In the genomic region with DNA sequence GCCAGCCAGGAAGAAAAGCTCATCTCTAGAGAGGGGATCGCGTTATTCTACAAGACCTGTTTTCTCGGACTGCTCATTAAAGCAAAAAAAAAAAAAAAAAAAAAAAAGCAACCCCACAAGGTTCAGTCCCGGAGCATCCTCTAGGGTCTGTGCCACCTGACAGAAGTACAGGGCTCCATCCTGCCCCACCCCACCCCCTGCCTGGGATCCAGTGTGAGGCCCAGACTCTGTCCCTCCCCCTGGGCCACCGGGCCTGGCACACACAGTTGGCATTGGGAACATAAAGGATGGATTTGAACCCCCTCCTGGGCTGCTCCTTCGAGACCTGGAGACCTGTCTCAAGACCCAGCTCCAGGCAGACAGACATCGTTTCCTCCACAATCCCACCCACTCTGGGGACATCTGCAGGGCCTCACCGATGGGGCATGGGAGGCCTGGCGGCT, we compare ENCODE assay signal across 8 cellular contexts. TPM values are rescaled to one million over a fixed set of nuclear protein-coding genes. Genes with fewer than 3 reads are reported as not detected.
DNase-seq lines count a peak whose midpoint lies in the region; ATAC-seq and TF ChIP-seq lines count a peak whose summit lies in the region.

No MANE protein-coding gene starts in this region.

- H3K9me2 ChIP-seq in MM.1S (replicated peaks; ENCODE audit: insufficient read depth, low read length) = no peaks in the 10 kb centered on the region

- H3K36me3 ChIP-seq in MM.1S (replicated peaks; ENCODE audit: insufficient read depth, low read length) = 0 out of 2 replicates have a peak, but pooled peaks cover 4% of the 10 kb centered on the region

- DNase-seq in MM.1S (peak; percentile 51), cardiac fibroblast (ENCODE audit: low read depth in 2 of 2) (peak; percentile 44), mesothelial cell of epicardium (ENCODE audit: low spot score in 2 of 2, unreplicated experiment in 2 of 2) (no peak), AML-193 (lab: John Stamatoyannopoulos, UW) (no peak), NCI-H1105 (lab: John Stamatoyannopoulos, UW) (no peak)

- no peak overlapping the region for H2AFZ ChIP-seq in MM.1S (ENCODE audit: low read length)

- H4K20me1 ChIP-seq in MM.1S (ENCODE audit: insufficient read depth, low read length) = no peaks in the 10 kb centered on the region

- H3K9me3 Mint-ChIP-seq in mesothelial cell of epicardium = no peaks in the 10 kb centered on the region

- H3K4me3 ChIP-seq in GM08714 (ENCODE audit: low read length) (peak overlapping the region; percentile 66), MM.1S (ENCODE audit: low read length) (peak overlapping the region; percentile 98), cardiac fibroblast (replicated peaks in 1 of 2; ENCODE audit: low read depth in 2 of 2, low read length in 2 of 2) (peak overlapping the region; percentile 70 to 73)

- ATAC-seq in GM21381 (IDR thresholded peaks at IDR 0.05; ENCODE audit: unreplicated experiment) = no peak
- ATAC-seq in HG03469 (IDR thresholded peaks at IDR 0.05; ENCODE audit: unreplicated experiment) = no peak

- peak overlapping the region; percentile 99 for H3K9ac ChIP-seq in MM.1S (ENCODE audit: low read length)

- peak overlapping the region; percentile 77 for H3K4me3 Mint-ChIP-seq in mesothelial cell of epicardium

- H3K4me1 ChIP-seq in MM.1S (ENCODE audit: low read length) = peaks cover 48% of the 10 kb centered on the region

- no peaks in the 10 kb centered on the region for H3K27me3 Mint-ChIP-seq in mesothelial cell of epicardium (ENCODE audit: low read depth)

- peak overlapping the region; percentile 66 for H3K27ac Mint-ChIP-seq in mesothelial cell of epicardium

- H3K27ac ChIP-seq in MM.1S (ENCODE audit: low read length) = peak overlapping the region; percentile 83

- peaks cover 23% of the 10 kb centered on the region for H3F3A ChIP-seq in MM.1S (ENCODE audit: insufficient read depth, low read length)

- no peaks in the 10 kb centered on the region for H3K27me3 ChIP-seq in MM.1S (replicated peaks; ENCODE audit: insufficient read depth, low read length)

- TF ChIP-seq CTCF in MM.1S (IDR thresholded peaks at IDR 0.05; ENCODE audit: low read length) (no peak), cardiac fibroblast (IDR thresholded peaks at IDR 0.05; ENCODE audit: low read depth, low read length) (no peak), mesothelial cell of epicardium (IDR thresholded peaks at IDR 0.05; ENCODE audit: unreplicated experiment) (no peak)

- no peaks in the 10 kb centered on the region for H3K9me3 ChIP-seq in MM.1S (replicated peaks; ENCODE audit: insufficient read depth, low read length)

- peaks cover 62% of the 10 kb centered on the region for H3K79me2 ChIP-seq in MM.1S (ENCODE audit: low read length)

- H3K4me2 ChIP-seq in MM.1S (ENCODE audit: low read depth, low read length) = peak overlapping the region; percentile 98

- peaks cover 22% of the 10 kb centered on the region for H3K4me1 Mint-ChIP-seq in mesothelial cell of epicardium

- peaks cover under 1% of the 10 kb centered on the region for H3K36me3 Mint-ChIP-seq in mesothelial cell of epicardium

RNA-seq across cellular contexts. Expression of a gene that starts 0.7 kb away (rescaled TPM):
- total RNA-seq in mesothelial cell of epicardium = 27.3 to 27.9 TPM (median 27.5 TPM) in 3 replicates

RNA-seq across cellular contexts. Expression of a gene that starts 30.6 kb away (rescaled TPM):
- total RNA-seq in mesothelial cell of epicardium = 14.9 to 19.4 TPM (median 18.6 TPM) in 3 replicates

RNA-seq across cellular contexts. Expression of a gene that starts 30.7 kb away (rescaled TPM):
- 19.2 to 21.1 TPM (median 19.2 TPM) in 3 replicates for total RNA-seq in mesothelial cell of epicardium

RNA-seq across cellular contexts. Expression of a gene that starts 37.9 kb away (rescaled TPM):
- total RNA-seq in mesothelial cell of epicardium = 50.3 to 57.7 TPM (median 53.7 TPM) in 3 replicates

RNA-seq across cellular contexts. Expression of a gene that starts 44.7 kb away (rescaled TPM):
- total RNA-seq in mesothelial cell of epicardium = 37.1 to 40.3 TPM (median 37.9 TPM) in 3 replicates

Comparison
In these comparisons a context has a peak if more than half of its experiments do, and no peak if none do; other contexts are left out.
1. DNase-seq: peak in MM.1S (single experiment) and cardiac fibroblast (2 of 2); none in mesothelial cell of epicardium (0 of 2), AML-193 (0 of 2) and NCI-H1105 (single experiment).
2. Peak in every context shown above with its lines, with median percentiles within 50 percentile points of each other: H3K4me3 ChIP-seq.